ENCODE assay signal across 8 cellular contexts in the genomic region with DNA sequence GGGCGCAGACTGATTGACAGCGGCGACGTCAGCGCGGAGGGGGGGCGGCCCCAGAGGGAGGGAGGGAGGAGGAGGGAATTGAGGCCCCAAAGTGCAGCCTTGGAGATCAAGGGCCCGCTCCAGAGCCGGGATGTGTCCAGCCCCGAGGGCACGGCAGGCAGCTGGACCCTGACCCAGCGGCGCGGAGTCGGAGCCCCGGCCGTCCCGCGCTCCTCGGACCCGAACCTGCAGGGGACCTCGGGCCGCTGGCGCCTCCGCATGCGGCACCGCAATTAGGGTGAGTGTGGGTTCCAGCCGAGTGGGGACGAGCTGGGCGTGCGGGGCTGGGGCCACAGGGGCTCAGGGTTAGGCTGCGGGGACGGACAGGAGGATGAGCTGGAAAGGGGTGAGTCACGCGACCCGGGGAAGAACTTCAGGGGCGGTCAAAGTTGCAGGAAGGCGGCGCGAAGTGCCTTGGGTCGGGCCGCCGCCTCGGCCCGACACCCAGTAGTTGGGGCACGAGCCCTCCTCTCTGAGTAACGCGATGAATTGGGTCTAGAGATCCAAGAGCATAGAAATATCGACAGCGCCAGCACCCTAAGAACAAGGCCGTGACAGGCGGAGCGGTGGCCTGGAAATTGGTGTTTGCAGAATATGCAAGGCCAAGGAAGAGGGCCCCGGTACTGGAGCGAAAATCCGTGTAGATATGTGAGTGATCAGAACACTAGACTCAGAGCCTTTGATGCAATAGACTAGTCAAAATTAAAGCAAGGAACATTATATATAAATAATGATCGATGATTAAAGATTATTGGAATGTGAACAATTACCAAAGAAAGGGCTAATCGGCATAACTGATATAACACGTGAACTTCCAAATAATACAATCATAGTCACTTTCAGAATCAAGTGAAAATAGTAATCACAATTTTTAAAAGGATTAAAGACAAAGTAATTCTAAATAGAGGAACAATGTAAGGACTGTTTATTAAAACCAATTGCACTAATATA. TPM values are rescaled to one million over a fixed set of nuclear protein-coding genes. Genes with fewer than 3 reads are reported as not detected.
A peak's percentile ranks its signal among the peaks of the same experiment; 100 is the strongest.
DNase-seq lines count a peak whose midpoint lies in the region; TF ChIP-seq lines count a peak whose summit lies in the region.

A gene (plus strand): TSS at position 122 of the 990 bp plus-strand sequence. CDS start 4,069 bp downstream, outside the sequence.

- H3K9me3 Mint-ChIP-seq in endothelial cell (ENCODE audit: unreplicated experiment) = peaks cover 3% of the 10 kb centered on the region

- no peaks in the 10 kb centered on the region for H3K9me3 ChIP-seq in neural cell (ENCODE audit: low read length)

- H2AFZ ChIP-seq in neural cell (ENCODE audit: low read depth, low read length) = no peak within 1 kb of the TSS

- H3K9ac ChIP-seq in neural cell (ENCODE audit: low read length) = no peak within 1 kb of the TSS

- H3K4me2 ChIP-seq in neural cell (ENCODE audit: low read length) = no peak within 1 kb of the TSS

- H3K4me3 ChIP-seq in HFF-Myc (replicated peaks; ENCODE audit: low read depth, low read length) = peak within 1 kb of the TSS; percentile 44
- peak within 1 kb of the TSS; percentile 17 for H3K4me3 ChIP-seq in neural cell (ENCODE audit: low read length)

- H4K20me1 ChIP-seq in neural cell (ENCODE audit: insufficient read depth) = no peaks in the 10 kb centered on the region

- H3K4me3 Mint-ChIP-seq in endothelial cell (ENCODE audit: unreplicated experiment) = peak within 1 kb of the TSS; percentile 47

- no peaks in the 10 kb centered on the region for H3K79me2 ChIP-seq in neural cell (replicated peaks; ENCODE audit: insufficient read depth, low read length)

- no peaks in the 10 kb centered on the region for H3K9me2 ChIP-seq in neural cell (ENCODE audit: insufficient read depth, low read length)

- no peak for TF ChIP-seq EP300 in neural cell (conservative IDR thresholded peaks at IDR 0.05; ENCODE audit: poor library complexity, severe bottlenecking)

- DNase-seq in ACHN = peak; percentile 7
- DNase-seq in HFF-Myc (ENCODE audit: extremely low read depth, low read depth) = no peak
- no peak for DNase-seq in endothelial cell (ENCODE audit: low spot score)
- DNase-seq in NCI-H82 (lab: John Stamatoyannopoulos, UW) = no peak
- DNase-seq in cerebellum (ENCODE audit: low spot score) = no peak
- no peak for DNase-seq in DMS 273 (lab: John Stamatoyannopoulos, UW; ENCODE audit: unreplicated experiment)
- DNase-seq in activated gamma-delta T cell (lab: John Stamatoyannopoulos, UW) = no peak

- H3K27me3 ChIP-seq in neural cell (ENCODE audit: insufficient read depth, low read depth, low read length) = peaks cover 90% of the 10 kb centered on the region

- H3K27ac Mint-ChIP-seq in endothelial cell (ENCODE audit: unreplicated experiment) = no peak within 1 kb of the TSS

- TF ChIP-seq CTCF in HFF-Myc (IDR thresholded peaks at IDR 0.05; ENCODE audit: low read depth, low read length, missing control alignments) = no peak
- TF ChIP-seq CTCF in endothelial cell (IDR thresholded peaks at IDR 0.05; ENCODE audit: unreplicated experiment) = no peak
- no peak for TF ChIP-seq CTCF in neural cell (IDR thresholded peaks at IDR 0.05; ENCODE audit: poor library complexity, severe bottlenecking)

- peaks cover 7% of the 10 kb centered on the region for H3K36me3 Mint-ChIP-seq in endothelial cell (ENCODE audit: low read depth, unreplicated experiment)

- no peak within 1 kb of the TSS for H3K27ac ChIP-seq in neural cell (ENCODE audit: low read length)

- H3F3A ChIP-seq in neural cell (ENCODE audit: insufficient read depth, low read length, poor library complexity, severe bottlenecking) = no peaks in the 10 kb centered on the region

- in situ Hi-C loops in ACHN (cut with HindIII; ENCODE audit: low pct_ligation_motif_present, low pct_unique_long_range_greater_than_20kb, low sequenced_read_pairs) = no loop called here

- H3K36me3 ChIP-seq in neural cell (ENCODE audit: insufficient read depth, low read length) = no peaks in the 10 kb centered on the region

- H3K27me3 Mint-ChIP-seq in endothelial cell (ENCODE audit: unreplicated experiment) = peaks cover 32% of the 10 kb centered on the region

- H3K4me1 Mint-ChIP-seq in endothelial cell (ENCODE audit: unreplicated experiment) = peaks cover 23% of the 10 kb centered on the region

- TF ChIP-seq RAD21 in neural cell (conservative IDR thresholded peaks at IDR 0.05) = no peak

TF ChIP-seq in neural cell, 6 proteins besides CTCF, POLR2A, EP300 and RAD21:
- no peak for TF ChIP-seq TAF1 (IDR thresholded peaks at IDR 0.05; ENCODE audit: low read depth)
- TF ChIP-seq EZH2 (IDR thresholded peaks at IDR 0.05; ENCODE audit: borderline replicate concordance, insufficient read depth, low read length, poor library complexity, severe bottlenecking) = peak; percentile 93
- no peak for TF ChIP-seq SMC3 (conservative IDR thresholded peaks at IDR 0.05; ENCODE audit: poor library complexity)
- TF ChIP-seq POLR2AphosphoS5 (IDR thresholded peaks at IDR 0.05) = peak; percentile 19

RNA-seq across cellular contexts. Expression of the gene that starts here (rescaled TPM):
- 1.1 TPM for total RNA-seq in endothelial cell (ENCODE audit: unreplicated experiment)
- not detected in 2 replicates for polyA plus RNA-seq in neural cell
- polyA minus RNA-seq in neural cell = not detected in 2 replicates
- not detected for total RNA-seq in cerebellum
